In genomic region chr1:12162459-12163137, GRCh38 we compare ENCODE assay signal across 11 cellular contexts. TPM values are rescaled to one million over a fixed set of nuclear protein-coding genes. Genes with fewer than 3 reads are reported as not detected.
A peak's percentile ranks its signal among the peaks of the same experiment; 100 is the strongest.
DNase-seq lines count a peak whose midpoint lies in the region; ATAC-seq and TF ChIP-seq lines count a peak whose summit lies in the region.
"Had no signal": no experiment of that assay in that cellular context is flagged by ENCODE, and none has a peak within 500 bp of the region (broad histone marks: within the 10 kb centered on the region; RNA-seq: fewer than 3 reads in every experiment).

No MANE protein-coding gene starts in this region.

- H2AFZ ChIP-seq in trophoblast cell (ENCODE audit: insufficient read depth, low read length, poor library complexity): no peak overlapping the region

- no peak overlapping the region for H4K12ac ChIP-seq in trophoblast cell (ENCODE audit: low read depth, low read length)

- H3K36me3 Mint-ChIP-seq in CD14-positive monocyte: peaks cover 2 to 6% of the 10 kb centered on the region in 2 donors
- H3K36me3 Mint-ChIP-seq in central memory CD8-positive, alpha-beta T cell (ENCODE audit: insufficient read depth): peaks cover 10% of the 10 kb centered on the region

- no peak overlapping the region for H3K18ac ChIP-seq in trophoblast cell (ENCODE audit: low read length)

- H3K4ac ChIP-seq in trophoblast cell (ENCODE audit: low read depth, low read length): no peak overlapping the region

- no CpG with 5 or more reads among the region's 11 CpGs for WGBS in trophoblast cell (ENCODE audit: extremely low coverage, insufficient coverage, insufficient read length)

- H3K9ac ChIP-seq in trophoblast cell (ENCODE audit: low read length): no peak overlapping the region

- peaks cover 5% of the 10 kb centered on the region for H3K27me3 ChIP-seq in trophoblast cell (ENCODE audit: insufficient read depth, low read length)

- H4K8ac ChIP-seq in trophoblast cell (ENCODE audit: low read depth, low read length): no peak overlapping the region

- H3K36me3 ChIP-seq in KOPT-K1 (ENCODE audit: insufficient read depth, low read length) (no peaks in the 10 kb centered on the region), trophoblast cell (ENCODE audit: control insufficient read depth in 1 of 2, insufficient read depth in 2 of 2, low read length in 2 of 2) (no peaks in the 10 kb centered on the region)

- H3K4me1 Mint-ChIP-seq in CD14-positive monocyte: peaks cover 77% of the 10 kb centered on the region
- H3K4me1 Mint-ChIP-seq in central memory CD8-positive, alpha-beta T cell: peaks cover 82% of the 10 kb centered on the region

- intact Hi-C loops in CD14-positive monocyte (cut with micrococcal nuclease): no loop called here

- H3K4me1 ChIP-seq in trophoblast cell (ENCODE audit: control insufficient read depth in 1 of 2, insufficient read depth in 2 of 2, low read length in 2 of 2): peaks cover 25 to 33% of the 10 kb centered on the region in 2 experiments

- peak overlapping the region; percentile 96 to 99 (median 98) for H3K27ac Mint-ChIP-seq in CD14-positive monocyte
- peak overlapping the region; percentile 95 for H3K27ac Mint-ChIP-seq in central memory CD8-positive, alpha-beta T cell (ENCODE audit: low read depth)

- no peak overlapping the region for H3K14ac ChIP-seq in trophoblast cell (ENCODE audit: low read length)

- H4K91ac ChIP-seq in trophoblast cell (ENCODE audit: low read depth, low read length): peak overlapping the region; percentile 41

- no peak for ATAC-seq in central memory CD8-positive, alpha-beta T cell (replicated peaks; ENCODE audit: extremely low read depth, poor library complexity, severe bottlenecking)
- ATAC-seq in GM21447 (IDR thresholded peaks at IDR 0.05; ENCODE audit: unreplicated experiment): no peak
- ATAC-seq in GM18867 (IDR thresholded peaks at IDR 0.05; ENCODE audit: unreplicated experiment): no peak

- peak overlapping the region; percentile 9 for H2BK120ac ChIP-seq in trophoblast cell (ENCODE audit: insufficient read depth, low read length, poor library complexity)

- H2BK12ac ChIP-seq in trophoblast cell (ENCODE audit: low read length): peak overlapping the region; percentile 20

- no peak for TF ChIP-seq CTCF in CD14-positive monocyte (IDR thresholded peaks at IDR 0.05)

- H3K9me3 Mint-ChIP-seq in CD14-positive monocyte: peaks cover 0 to 3% (median 2%) of the 10 kb centered on the region in 7 donors
- H3K9me3 Mint-ChIP-seq in central memory CD8-positive, alpha-beta T cell: no peaks in the 10 kb centered on the region

- H3K79me2 ChIP-seq in trophoblast cell (ENCODE audit: control insufficient read depth, insufficient read depth, low read length, poor library complexity): no peaks in the 10 kb centered on the region

- H3K4me3 ChIP-seq in trophoblast cell (ENCODE audit: low read depth, low read length): no peak overlapping the region

- H3K4me2 ChIP-seq in trophoblast cell (ENCODE audit: low read length): no peak overlapping the region

- H3K4me3 Mint-ChIP-seq in CD14-positive monocyte: peak overlapping the region; percentile 7 to 53
- H3K4me3 Mint-ChIP-seq in central memory CD8-positive, alpha-beta T cell: peak overlapping the region; percentile 70

- peaks cover 0 to 4% (median 2%) of the 10 kb centered on the region in 3 donors for H3K27me3 Mint-ChIP-seq in CD14-positive monocyte (ENCODE audit: low read depth in 3 of 3)
- H3K27me3 Mint-ChIP-seq in central memory CD8-positive, alpha-beta T cell: no peaks in the 10 kb centered on the region

- H3K27ac ChIP-seq in KOPT-K1 (ENCODE audit: low read depth, low read length, poor library complexity, severe bottlenecking) (peak overlapping the region; percentile 61), trophoblast cell (ENCODE audit: low read depth, low read length) (no peak overlapping the region)

- H3K9me3 ChIP-seq in KOPT-K1 (ENCODE audit: insufficient read depth, low read length, poor library complexity, severe bottlenecking) (no peaks in the 10 kb centered on the region), trophoblast cell (ENCODE audit: insufficient read depth, low read depth, low read length) (no peaks in the 10 kb centered on the region)

- no peak overlapping the region for H2BK5ac ChIP-seq in trophoblast cell (ENCODE audit: low read depth, low read length, poor library complexity)

- no peak for DNase-seq in CD14-positive monocyte (ENCODE audit: low spot score)
- DNase-seq in central memory CD8-positive, alpha-beta T cell (ENCODE audit: low spot score in 2 of 2): no peak
- no peak for DNase-seq in trophoblast cell
- DNase-seq in SIG-M5 treated with dmso at 0.1 percent for 504 hours (lab: John Stamatoyannopoulos, UW; ENCODE audit: unreplicated experiment): no peak
- no peak for DNase-seq in activated gamma-delta T cell (lab: John Stamatoyannopoulos, UW)
- DNase-seq: NCI-H1417 treated with DMSO at 0.1 percent for 48 hours, NCI-H82, retina had no signal

- H2AK5ac ChIP-seq in trophoblast cell (ENCODE audit: low read length): peak overlapping the region; percentile 18

- H3K79me1 ChIP-seq in trophoblast cell (ENCODE audit: low read length): peaks cover 28% of the 10 kb centered on the region

- H3K23ac ChIP-seq in trophoblast cell (ENCODE audit: low read length): no peak overlapping the region

RNA-seq across cellular contexts. Expression of gene TNFRSF1B, which starts 4.2 kb away (rescaled TPM):
- 100 to 1,000 TPM; 436 to 761 TPM for polyA plus RNA-seq in CD14-positive monocyte
- 239 and 247 TPM in 2 replicates for polyA plus RNA-seq in trophoblast cell (2013)
